1 cellular context compared by ENCODE assay signal in the genomic region with DNA sequence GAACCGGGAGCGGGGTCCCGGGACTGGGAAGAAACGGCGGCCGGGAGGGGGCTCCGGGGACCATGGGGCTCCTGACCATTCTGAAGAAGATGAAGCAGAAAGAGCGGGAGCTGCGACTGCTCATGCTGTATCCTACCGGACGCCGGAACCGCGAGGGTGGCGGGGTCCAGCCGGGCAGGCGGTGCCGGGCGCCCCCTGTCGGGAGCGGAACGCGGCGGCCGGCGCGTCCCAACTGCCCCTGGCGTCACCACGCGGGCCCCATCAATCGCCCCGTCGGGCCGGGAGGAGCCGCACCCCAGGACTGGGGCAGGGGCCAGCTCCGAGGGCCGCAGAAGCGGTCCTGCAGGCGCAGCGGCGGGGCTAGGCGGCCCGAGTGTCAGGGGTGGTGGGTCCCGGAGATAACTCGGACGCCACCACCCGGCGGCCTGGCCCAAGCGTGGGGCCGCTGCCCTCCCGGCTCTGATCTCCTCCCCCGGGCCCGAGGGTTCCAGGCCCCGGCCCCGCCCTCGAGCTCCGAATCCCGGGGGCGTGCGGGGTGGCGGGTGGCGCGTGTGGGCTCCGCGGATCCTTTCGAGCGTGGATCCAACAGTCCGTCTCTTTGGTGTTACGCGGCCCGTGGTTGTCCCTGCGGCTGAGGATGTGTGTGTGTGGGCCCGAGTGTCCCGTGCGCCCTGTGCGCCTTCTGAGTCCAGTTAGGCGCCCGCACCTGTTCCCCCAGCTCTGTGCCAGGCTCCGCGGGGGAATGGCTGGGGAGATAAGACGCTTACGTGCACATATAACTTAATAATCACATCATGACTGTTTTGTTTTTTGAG.
A peak's percentile ranks its signal among the peaks of the same experiment; 100 is the strongest.
TF ChIP-seq lines count a peak whose summit lies in the region.

A gene (plus strand): TSS at position 15 of the 815 bp plus-strand sequence. CDS start 48 bp downstream, at position 63.

TF ChIP-seq in HepG2, 621 proteins besides CTCF, POLR2A, EP300 and RAD21 (continued from another document and continues in another):
- TF ChIP-seq ZNF484 (CRISPR knock-in tag; IDR thresholded peaks at IDR 0.05; ENCODE audit: borderline replicate concordance, low read depth) (no peak; the same call in 1 of the 2 replicates), ZNF615 (CRISPR knock-in tag; IDR thresholded peaks at IDR 0.05; ENCODE audit: borderline replicate concordance) (no peak), ATF7 (IDR thresholded peaks at IDR 0.05) (no peak), ATF7 (CRISPR knock-in tag; IDR thresholded peaks at IDR 0.05) (peak; percentile 53), ZNF850 (CRISPR knock-in tag; conservative IDR thresholded peaks at IDR 0.05) (no peak), HDAC2 (CRISPR knock-in tag; IDR thresholded peaks at IDR 0.05) (0 out of 2 replicates have a peak, but pooled peaks have one; percentile 29), ZMYM2 (CRISPR knock-in tag; IDR thresholded peaks at IDR 0.05) (no peak), ZNF567 (CRISPR knock-in tag; IDR thresholded peaks at IDR 0.05; ENCODE audit: borderline replicate concordance) (no peak), KDM2A (CRISPR knock-in tag; IDR thresholded peaks at IDR 0.05; ENCODE audit: borderline replicate concordance, low read depth) (no peak), HHEX (CRISPR knock-in tag; IDR thresholded peaks at IDR 0.05) (no peak), ZSCAN30 (CRISPR knock-in tag; IDR thresholded peaks at IDR 0.05) (0 out of 2 replicates have a peak, but pooled peaks have one; percentile 86), KAT7 (CRISPR knock-in tag; IDR thresholded peaks at IDR 0.05; ENCODE audit: borderline replicate concordance) (no peak; the same call in 1 of the 2 replicates), SPEN (CRISPR knock-in tag; IDR thresholded peaks at IDR 0.05; ENCODE audit: low read depth) (peak; percentile 49), ZNF160 (CRISPR knock-in tag; IDR thresholded peaks at IDR 0.05) (0 out of 2 replicates have a peak, but pooled peaks have one; percentile 16), HOXA3 (CRISPR knock-in tag; IDR thresholded peaks at IDR 0.05) (peak; percentile 29; the same call in 1 of the 2 replicates), ZNF720 (CRISPR knock-in tag; IDR thresholded peaks at IDR 0.05) (no peak), HNF4G (IDR thresholded peaks at IDR 0.05; ENCODE audit: borderline replicate concordance, low read depth, low read length) (no peak), HNF4G (CRISPR knock-in tag; IDR thresholded peaks at IDR 0.05; ENCODE audit: borderline replicate concordance, low read depth) (no peak; the same call in 1 of the 2 replicates), ZNF776 (CRISPR knock-in tag; IDR thresholded peaks at IDR 0.05) (no peak)
- TF ChIP-seq, protein P1, sequence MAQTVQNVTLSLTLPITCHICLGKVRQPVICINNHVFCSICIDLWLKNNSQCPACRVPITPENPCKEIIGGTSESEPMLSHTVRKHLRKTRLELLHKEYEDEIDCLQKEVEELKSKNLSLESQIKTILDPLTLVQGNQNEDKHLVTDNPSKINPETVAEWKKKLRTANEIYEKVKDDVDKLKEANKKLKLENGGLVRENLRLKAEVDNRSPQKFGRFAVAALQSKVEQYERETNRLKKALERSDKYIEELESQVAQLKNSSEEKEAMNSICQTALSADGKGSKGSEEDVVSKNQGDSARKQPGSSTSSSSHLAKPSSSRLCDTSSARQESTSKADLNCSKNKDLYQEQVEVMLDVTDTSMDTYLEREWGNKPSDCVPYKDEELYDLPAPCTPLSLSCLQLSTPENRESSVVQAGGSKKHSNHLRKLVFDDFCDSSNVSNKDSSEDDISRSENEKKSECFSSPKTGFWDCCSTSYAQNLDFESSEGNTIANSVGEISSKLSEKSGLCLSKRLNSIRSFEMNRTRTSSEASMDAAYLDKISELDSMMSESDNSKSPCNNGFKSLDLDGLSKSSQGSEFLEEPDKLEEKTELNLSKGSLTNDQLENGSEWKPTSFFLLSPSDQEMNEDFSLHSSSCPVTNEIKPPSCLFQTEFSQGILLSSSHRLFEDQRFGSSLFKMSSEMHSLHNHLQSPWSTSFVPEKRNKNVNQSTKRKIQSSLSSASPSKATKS (CRISPR knock-in tag; IDR thresholded peaks at IDR 0.05), result no peak
- TF ChIP-seq, protein P2, sequence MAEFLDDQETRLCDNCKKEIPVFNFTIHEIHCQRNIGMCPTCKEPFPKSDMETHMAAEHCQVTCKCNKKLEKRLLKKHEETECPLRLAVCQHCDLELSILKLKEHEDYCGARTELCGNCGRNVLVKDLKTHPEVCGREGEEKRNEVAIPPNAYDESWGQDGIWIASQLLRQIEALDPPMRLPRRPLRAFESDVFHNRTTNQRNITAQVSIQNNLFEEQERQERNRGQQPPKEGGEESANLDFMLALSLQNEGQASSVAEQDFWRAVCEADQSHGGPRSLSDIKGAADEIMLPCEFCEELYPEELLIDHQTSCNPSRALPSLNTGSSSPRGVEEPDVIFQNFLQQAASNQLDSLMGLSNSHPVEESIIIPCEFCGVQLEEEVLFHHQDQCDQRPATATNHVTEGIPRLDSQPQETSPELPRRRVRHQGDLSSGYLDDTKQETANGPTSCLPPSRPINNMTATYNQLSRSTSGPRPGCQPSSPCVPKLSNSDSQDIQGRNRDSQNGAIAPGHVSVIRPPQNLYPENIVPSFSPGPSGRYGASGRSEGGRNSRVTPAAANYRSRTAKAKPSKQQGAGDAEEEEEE (CRISPR knock-in tag; IDR thresholded peaks at IDR 0.05; ENCODE audit: borderline replicate concordance), result no peak; the same call in 1 of the 2 replicates
- TF ChIP-seq, protein P3, sequence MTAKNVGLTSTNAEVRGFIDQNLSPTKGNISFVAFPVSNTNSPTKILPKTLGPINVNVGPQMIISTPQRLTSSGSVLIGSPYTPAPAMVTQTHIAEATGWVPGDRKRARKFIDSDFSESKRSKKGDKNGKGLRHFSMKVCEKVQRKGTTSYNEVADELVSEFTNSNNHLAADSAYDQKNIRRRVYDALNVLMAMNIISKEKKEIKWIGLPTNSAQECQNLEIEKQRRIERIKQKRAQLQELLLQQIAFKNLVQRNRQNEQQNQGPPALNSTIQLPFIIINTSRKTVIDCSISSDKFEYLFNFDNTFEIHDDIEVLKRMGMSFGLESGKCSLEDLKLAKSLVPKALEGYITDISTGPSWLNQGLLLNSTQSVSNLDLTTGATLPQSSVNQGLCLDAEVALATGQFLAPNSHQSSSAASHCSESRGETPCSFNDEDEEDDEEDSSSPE (CRISPR knock-in tag; IDR thresholded peaks at IDR 0.05), result peak; percentile 83
- TF ChIP-seq, protein P4, sequence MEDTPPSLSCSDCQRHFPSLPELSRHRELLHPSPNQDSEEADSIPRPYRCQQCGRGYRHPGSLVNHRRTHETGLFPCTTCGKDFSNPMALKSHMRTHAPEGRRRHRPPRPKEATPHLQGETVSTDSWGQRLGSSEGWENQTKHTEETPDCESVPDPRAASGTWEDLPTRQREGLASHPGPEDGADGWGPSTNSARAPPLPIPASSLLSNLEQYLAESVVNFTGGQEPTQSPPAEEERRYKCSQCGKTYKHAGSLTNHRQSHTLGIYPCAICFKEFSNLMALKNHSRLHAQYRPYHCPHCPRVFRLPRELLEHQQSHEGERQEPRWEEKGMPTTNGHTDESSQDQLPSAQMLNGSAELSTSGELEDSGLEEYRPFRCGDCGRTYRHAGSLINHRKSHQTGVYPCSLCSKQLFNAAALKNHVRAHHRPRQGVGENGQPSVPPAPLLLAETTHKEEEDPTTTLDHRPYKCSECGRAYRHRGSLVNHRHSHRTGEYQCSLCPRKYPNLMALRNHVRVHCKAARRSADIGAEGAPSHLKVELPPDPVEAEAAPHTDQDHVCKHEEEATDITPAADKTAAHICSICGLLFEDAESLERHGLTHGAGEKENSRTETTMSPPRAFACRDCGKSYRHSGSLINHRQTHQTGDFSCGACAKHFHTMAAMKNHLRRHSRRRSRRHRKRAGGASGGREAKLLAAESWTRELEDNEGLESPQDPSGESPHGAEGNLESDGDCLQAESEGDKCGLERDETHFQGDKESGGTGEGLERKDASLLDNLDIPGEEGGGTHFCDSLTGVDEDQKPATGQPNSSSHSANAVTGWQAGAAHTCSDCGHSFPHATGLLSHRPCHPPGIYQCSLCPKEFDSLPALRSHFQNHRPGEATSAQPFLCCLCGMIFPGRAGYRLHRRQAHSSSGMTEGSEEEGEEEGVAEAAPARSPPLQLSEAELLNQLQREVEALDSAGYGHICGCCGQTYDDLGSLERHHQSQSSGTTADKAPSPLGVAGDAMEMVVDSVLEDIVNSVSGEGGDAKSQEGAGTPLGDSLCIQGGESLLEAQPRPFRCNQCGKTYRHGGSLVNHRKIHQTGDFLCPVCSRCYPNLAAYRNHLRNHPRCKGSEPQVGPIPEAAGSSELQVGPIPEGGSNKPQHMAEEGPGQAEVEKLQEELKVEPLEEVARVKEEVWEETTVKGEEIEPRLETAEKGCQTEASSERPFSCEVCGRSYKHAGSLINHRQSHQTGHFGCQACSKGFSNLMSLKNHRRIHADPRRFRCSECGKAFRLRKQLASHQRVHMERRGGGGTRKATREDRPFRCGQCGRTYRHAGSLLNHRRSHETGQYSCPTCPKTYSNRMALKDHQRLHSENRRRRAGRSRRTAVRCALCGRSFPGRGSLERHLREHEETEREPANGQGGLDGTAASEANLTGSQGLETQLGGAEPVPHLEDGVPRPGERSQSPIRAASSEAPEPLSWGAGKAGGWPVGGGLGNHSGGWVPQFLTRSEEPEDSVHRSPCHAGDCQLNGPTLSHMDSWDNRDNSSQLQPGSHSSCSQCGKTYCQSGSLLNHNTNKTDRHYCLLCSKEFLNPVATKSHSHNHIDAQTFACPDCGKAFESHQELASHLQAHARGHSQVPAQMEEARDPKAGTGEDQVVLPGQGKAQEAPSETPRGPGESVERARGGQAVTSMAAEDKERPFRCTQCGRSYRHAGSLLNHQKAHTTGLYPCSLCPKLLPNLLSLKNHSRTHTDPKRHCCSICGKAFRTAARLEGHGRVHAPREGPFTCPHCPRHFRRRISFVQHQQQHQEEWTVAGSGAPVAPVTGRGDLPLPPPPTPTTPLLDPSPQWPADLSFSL (CRISPR knock-in tag; IDR thresholded peaks at IDR 0.05), result no peak
- TF ChIP-seq, protein P5, sequence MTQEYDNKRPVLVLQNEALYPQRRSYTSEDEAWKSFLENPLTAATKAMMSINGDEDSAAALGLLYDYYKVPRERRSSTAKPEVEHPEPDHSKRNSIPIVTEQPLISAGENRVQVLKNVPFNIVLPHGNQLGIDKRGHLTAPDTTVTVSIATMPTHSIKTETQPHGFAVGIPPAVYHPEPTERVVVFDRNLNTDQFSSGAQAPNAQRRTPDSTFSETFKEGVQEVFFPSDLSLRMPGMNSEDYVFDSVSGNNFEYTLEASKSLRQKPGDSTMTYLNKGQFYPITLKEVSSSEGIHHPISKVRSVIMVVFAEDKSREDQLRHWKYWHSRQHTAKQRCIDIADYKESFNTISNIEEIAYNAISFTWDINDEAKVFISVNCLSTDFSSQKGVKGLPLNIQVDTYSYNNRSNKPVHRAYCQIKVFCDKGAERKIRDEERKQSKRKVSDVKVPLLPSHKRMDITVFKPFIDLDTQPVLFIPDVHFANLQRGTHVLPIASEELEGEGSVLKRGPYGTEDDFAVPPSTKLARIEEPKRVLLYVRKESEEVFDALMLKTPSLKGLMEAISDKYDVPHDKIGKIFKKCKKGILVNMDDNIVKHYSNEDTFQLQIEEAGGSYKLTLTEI (CRISPR knock-in tag; conservative IDR thresholded peaks at IDR 0.05), result no peak
- TF ChIP-seq, protein P6, sequence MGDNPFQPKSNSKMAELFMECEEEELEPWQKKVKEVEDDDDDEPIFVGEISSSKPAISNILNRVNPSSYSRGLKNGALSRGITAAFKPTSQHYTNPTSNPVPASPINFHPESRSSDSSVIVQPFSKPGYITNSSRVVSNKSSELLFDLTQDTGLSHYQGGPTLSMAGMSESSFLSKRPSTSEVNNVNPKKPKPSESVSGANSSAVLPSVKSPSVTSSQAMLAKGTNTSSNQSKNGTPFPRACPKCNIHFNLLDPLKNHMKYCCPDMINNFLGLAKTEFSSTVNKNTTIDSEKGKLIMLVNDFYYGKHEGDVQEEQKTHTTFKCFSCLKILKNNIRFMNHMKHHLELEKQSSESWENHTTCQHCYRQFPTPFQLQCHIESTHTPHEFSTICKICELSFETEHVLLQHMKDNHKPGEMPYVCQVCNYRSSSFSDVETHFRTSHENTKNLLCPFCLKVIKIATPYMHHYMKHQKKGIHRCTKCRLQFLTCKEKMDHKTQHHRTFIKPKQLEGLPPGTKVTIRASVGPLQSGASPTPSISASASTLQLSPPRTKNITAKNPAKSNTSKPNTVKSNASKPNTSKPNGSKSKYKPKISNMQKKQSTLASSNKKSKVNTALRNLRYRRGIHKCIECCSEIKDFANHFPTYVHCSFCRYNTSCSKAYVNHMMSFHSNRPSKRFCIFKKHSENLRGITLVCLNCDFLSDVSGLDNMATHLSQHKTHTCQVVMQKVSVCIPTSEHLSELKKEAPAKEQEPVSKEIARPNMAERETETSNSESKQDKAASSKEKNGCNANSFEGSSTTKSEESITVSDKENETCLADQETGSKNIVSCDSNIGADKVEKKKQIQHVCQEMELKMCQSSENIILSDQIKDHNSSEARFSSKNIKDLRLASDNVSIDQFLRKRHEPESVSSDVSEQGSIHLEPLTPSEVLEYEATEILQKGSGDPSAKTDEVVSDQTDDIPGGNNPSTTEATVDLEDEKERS (CRISPR knock-in tag; IDR thresholded peaks at IDR 0.05), result no peak
- TF ChIP-seq, protein P7, sequence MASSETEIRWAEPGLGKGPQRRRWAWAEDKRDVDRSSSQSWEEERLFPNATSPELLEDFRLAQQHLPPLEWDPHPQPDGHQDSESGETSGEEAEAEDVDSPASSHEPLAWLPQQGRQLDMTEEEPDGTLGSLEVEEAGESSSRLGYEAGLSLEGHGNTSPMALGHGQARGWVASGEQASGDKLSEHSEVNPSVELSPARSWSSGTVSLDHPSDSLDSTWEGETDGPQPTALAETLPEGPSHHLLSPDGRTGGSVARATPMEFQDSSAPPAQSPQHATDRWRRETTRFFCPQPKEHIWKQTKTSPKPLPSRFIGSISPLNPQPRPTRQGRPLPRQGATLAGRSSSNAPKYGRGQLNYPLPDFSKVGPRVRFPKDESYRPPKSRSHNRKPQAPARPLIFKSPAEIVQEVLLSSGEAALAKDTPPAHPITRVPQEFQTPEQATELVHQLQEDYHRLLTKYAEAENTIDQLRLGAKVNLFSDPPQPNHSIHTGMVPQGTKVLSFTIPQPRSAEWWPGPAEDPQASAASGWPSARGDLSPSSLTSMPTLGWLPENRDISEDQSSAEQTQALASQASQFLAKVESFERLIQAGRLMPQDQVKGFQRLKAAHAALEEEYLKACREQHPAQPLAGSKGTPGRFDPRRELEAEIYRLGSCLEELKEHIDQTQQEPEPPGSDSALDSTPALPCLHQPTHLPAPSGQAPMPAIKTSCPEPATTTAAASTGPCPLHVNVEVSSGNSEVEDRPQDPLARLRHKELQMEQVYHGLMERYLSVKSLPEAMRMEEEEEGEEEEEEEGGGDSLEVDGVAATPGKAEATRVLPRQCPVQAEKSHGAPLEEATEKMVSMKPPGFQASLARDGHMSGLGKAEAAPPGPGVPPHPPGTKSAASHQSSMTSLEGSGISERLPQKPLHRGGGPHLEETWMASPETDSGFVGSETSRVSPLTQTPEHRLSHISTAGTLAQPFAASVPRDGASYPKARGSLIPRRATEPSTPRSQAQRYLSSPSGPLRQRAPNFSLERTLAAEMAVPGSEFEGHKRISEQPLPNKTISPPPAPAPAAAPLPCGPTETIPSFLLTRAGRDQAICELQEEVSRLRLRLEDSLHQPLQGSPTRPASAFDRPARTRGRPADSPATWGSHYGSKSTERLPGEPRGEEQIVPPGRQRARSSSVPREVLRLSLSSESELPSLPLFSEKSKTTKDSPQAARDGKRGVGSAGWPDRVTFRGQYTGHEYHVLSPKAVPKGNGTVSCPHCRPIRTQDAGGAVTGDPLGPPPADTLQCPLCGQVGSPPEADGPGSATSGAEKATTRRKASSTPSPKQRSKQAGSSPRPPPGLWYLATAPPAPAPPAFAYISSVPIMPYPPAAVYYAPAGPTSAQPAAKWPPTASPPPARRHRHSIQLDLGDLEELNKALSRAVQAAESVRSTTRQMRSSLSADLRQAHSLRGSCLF (CRISPR knock-in tag; IDR thresholded peaks at IDR 0.05; ENCODE audit: borderline replicate concordance), result no peak
